Comparison of ENCODE assay signal across 16 cellular contexts in genomic region chr11:106162190-106162589, GRCh38.
DNase-seq lines count a peak whose midpoint lies in the region; ATAC-seq lines count a peak whose summit lies in the region.
"Had no signal": no experiment of that assay in that cellular context is flagged by ENCODE, and none has a peak within 500 bp of the region (broad histone marks: within the 10 kb centered on the region; RNA-seq: fewer than 3 reads in every experiment).

No MANE protein-coding gene starts in this region.

- ATAC-seq in GM18870 (IDR thresholded peaks at IDR 0.05; ENCODE audit: unreplicated experiment), result peak; percentile 54
- ATAC-seq in HG03460 (IDR thresholded peaks at IDR 0.05; ENCODE audit: unreplicated experiment), result no peak
- no peak for ATAC-seq in GM21367 (IDR thresholded peaks at IDR 0.05; ENCODE audit: unreplicated experiment)
- ATAC-seq: CD8-positive, alpha-beta T cell; HepG2 had no signal

- no peaks in the 10 kb centered on the region for H3K36me3 ChIP-seq in rectal smooth muscle tissue (ENCODE audit: control insufficient read depth, insufficient read depth, low read length)
- no peaks in the 10 kb centered on the region for H3K36me3 ChIP-seq in stomach smooth muscle (ENCODE audit: control insufficient read depth in 2 of 2, insufficient read depth in 2 of 2, low read length in 2 of 2)
- H3K36me3 ChIP-seq: BLaER1 treated with 17β-estradiol and CSF1 and Interleukin-3, amounts not matched to agents 10 nM and 100 nM had no signal

- H3K9ac ChIP-seq in rectal smooth muscle tissue (ENCODE audit: low read length) (no peak overlapping the region), stomach smooth muscle (ENCODE audit: low read length in 2 of 2) (no peak overlapping the region)
- H3K9ac ChIP-seq: BLaER1 treated with 17β-estradiol and CSF1 and Interleukin-3, amounts not matched to agents 10 nM and 100 nM; GM23248 had no signal

- H3K27me3 ChIP-seq in rectal smooth muscle tissue (ENCODE audit: control insufficient read depth, insufficient read depth, low read length) (no peaks in the 10 kb centered on the region), stomach smooth muscle (ENCODE audit: control insufficient read depth in 1 of 2, insufficient read depth in 2 of 2, low read length in 2 of 2) (no peaks in the 10 kb centered on the region)
- H3K27me3 ChIP-seq: BLaER1 treated with 17β-estradiol and CSF1 and Interleukin-3, amounts not matched to agents 10 nM and 100 nM had no signal

- H3K27ac ChIP-seq in rectal smooth muscle tissue (ENCODE audit: low read depth, low read length), result peak overlapping the region; percentile 64
- peak overlapping the region; percentile 38 for H3K27ac ChIP-seq in stomach smooth muscle (ENCODE audit: low read length)
- H3K27ac ChIP-seq: BLaER1 treated with 17β-estradiol and CSF1 and Interleukin-3, amounts not matched to agents 10 nM and 100 nM; GM23248 had no signal

- peaks cover 3 to 6% of the 10 kb centered on the region in 2 donors for H3K9me3 ChIP-seq in stomach smooth muscle (ENCODE audit: control insufficient read depth in 2 of 2, low read length in 2 of 2)

- DNase-seq in kidney tubule cell (ENCODE audit: low spot score), result peak; percentile 43
- DNase-seq in KG1 (lab: John Stamatoyannopoulos, UW), result no peak
- DNase-seq in DMS153 treated with DMSO at 0.1 percent for 48 hours (lab: John Stamatoyannopoulos, UW; ENCODE audit: unreplicated experiment), result no peak
- DNase-seq: Calu3; CD8-positive, alpha-beta T cell; DMS53; HCEC 1CT; KBM-7 had no signal

- no peak overlapping the region for H3K4me3 ChIP-seq in rectal smooth muscle tissue (ENCODE audit: low read length)
- peak overlapping the region in 1 of 2 donors; percentile 20 for H3K4me3 ChIP-seq in stomach smooth muscle (ENCODE audit: low read length in 2 of 2)
- H3K4me3 ChIP-seq: BLaER1 treated with 17β-estradiol and CSF1 and Interleukin-3, amounts not matched to agents 10 nM and 100 nM; GM23248 had no signal

- H3K4me1 ChIP-seq in rectal smooth muscle tissue (ENCODE audit: control insufficient read depth, insufficient read depth, low read length) (peaks cover 3% of the 10 kb centered on the region), stomach smooth muscle (ENCODE audit: control insufficient read depth, insufficient read depth, low read length) (no peaks in the 10 kb centered on the region)
